Comparison of ENCODE assay signal across 7 cellular contexts in genomic region chr1:211258310-211258755, GRCh38. TPM values are rescaled to one million over a fixed set of nuclear protein-coding genes. Genes with fewer than 3 reads are reported as not detected.
DNase-seq lines count a peak whose midpoint lies in the region; ATAC-seq, FAIRE-seq and TF ChIP-seq lines count a peak whose summit lies in the region.

No MANE protein-coding gene starts in this region.

- CTCF ChIA-PET in WTC11 (lab: Charles Lee), result interaction anchor here (0.7 to 1.4 kb wide), 10 partner anchors 8 to 308 kb away, joined by 3 to 11 read pairs (median 4); partner anchors contain the start of genes KCNH1 and TRAF5

- peaks cover 28% of the 10 kb centered on the region for H3K4me1 Mint-ChIP-seq in WTC11

- intact Hi-C loops in spleen (cut with DNase I; ENCODE audit: low total_unique reads), result no loop called here

- H3K4me1 ChIP-seq in spleen, result peaks cover 0 to 36% (median 28%) of the 10 kb centered on the region in 6 donors

- H3K27ac ChIP-seq in spleen, result peak overlapping the region; percentile 94 to 99 (median 99)

- no peaks in the 10 kb centered on the region for H3K9me3 ChIP-seq in spleen

- peaks cover 14% of the 10 kb centered on the region for H3K36me3 Mint-ChIP-seq in WTC11

- H3K27ac Mint-ChIP-seq in WTC11, result peak overlapping the region; percentile 97

- DNase-seq in NCI-H2227 (lab: John Stamatoyannopoulos, UW; ENCODE audit: unreplicated experiment), result peak; percentile 87
- peak; percentile 73 for DNase-seq in WTC11 (ENCODE audit: low spot score)
- DNase-seq in bronchial epithelial cell (ENCODE audit: low read depth), result peak; percentile 64
- DNase-seq in inferior parietal cortex (ENCODE audit: extremely low spot score), result peak; percentile 72
- peak; percentile 91 for DNase-seq in spleen

- POLR2A ChIA-PET in WTC11 (lab: Charles Lee), result interaction anchor here (0.7 to 1.4 kb wide), 3 partner anchors 9 to 385 kb away, joined by 3 to 6 read pairs (median 3); no protein-coding TSS in a partner anchor

- peak; percentile 31 for ATAC-seq in GM18517 (IDR thresholded peaks at IDR 0.05; ENCODE audit: unreplicated experiment)
- peak; percentile 37 for ATAC-seq in HG03095 (IDR thresholded peaks at IDR 0.05; ENCODE audit: unreplicated experiment)
- ATAC-seq in WTC11, result peak; percentile 17

- peak overlapping the region; percentile 81 for H3K4me3 Mint-ChIP-seq in WTC11

- 1 to 3% (median 1%) methylated on average over 17 of the region's 17 CpGs for WGBS in spleen, 5 donors

- no peak for TF ChIP-seq POLR2A in spleen (IDR thresholded peaks at IDR 0.05)

- TF ChIP-seq CTCF in WTC11 (IDR thresholded peaks at IDR 0.05) (no peak), bronchial epithelial cell (IDR thresholded peaks at IDR 0.05; ENCODE audit: insufficient read depth, low read length, severe bottlenecking) (peak; percentile 22), spleen (IDR thresholded peaks at IDR 0.05 in 8 of 11, conservative IDR thresholded peaks at IDR 0.05 in 3 of 11) (no peak)

- no peaks in the 10 kb centered on the region for H3K9me3 Mint-ChIP-seq in WTC11

- H3K4me3 ChIP-seq in bronchial epithelial cell (ENCODE audit: low read depth, low read length) (peak overlapping the region; percentile 87), spleen (peak overlapping the region; percentile 78 to 97 (median 88))

- no peaks in the 10 kb centered on the region for H3K27me3 Mint-ChIP-seq in WTC11 (ENCODE audit: low read depth)

- FAIRE-seq in bronchial epithelial cell (lab: Jason Lieb, UNC), result no peak

- H3K36me3 ChIP-seq in bronchial epithelial cell (ENCODE audit: control insufficient read depth, insufficient read depth, low read length), result no peaks in the 10 kb centered on the region
- peaks cover 0 to 13% (median 0%) of the 10 kb centered on the region in 6 donors for H3K36me3 ChIP-seq in spleen

- no peaks in the 10 kb centered on the region for H3K27me3 ChIP-seq in bronchial epithelial cell (ENCODE audit: control insufficient read depth, insufficient read depth, low read length)
- H3K27me3 ChIP-seq in spleen (replicated peaks in 1 of 7), result no peaks in the 10 kb centered on the region

TF ChIP-seq in WTC11, 78 proteins besides CTCF, POLR2A, EP300 and RAD21:
- TF ChIP-seq ZNF671 (CRISPR knock-in tag; IDR thresholded peaks at IDR 0.05) (no peak), ATF2 (CRISPR knock-in tag; IDR thresholded peaks at IDR 0.05; ENCODE audit: borderline replicate concordance, low read depth) (no peak), ERG (CRISPR knock-in tag; IDR thresholded peaks at IDR 0.05) (no peak), USF1 (CRISPR knock-in tag; IDR thresholded peaks at IDR 0.05) (0 out of 2 replicates have a peak, but pooled peaks have one; percentile 4)

RNA-seq across cellular contexts. Expression of gene RCOR3, which starts 0.8 kb away (rescaled TPM):
- 28.3 to 35.9 TPM (median 30.6 TPM) in 3 replicates for total RNA-seq in WTC11 (2021)
- 7.6 and 12.4 TPM in 2 replicates for total RNA-seq in bronchial epithelial cell
- 10 to 100 TPM; 56.3 to 94.3 (median 75.4) TPM for total RNA-seq in spleen
- 10 to 100 TPM; 20.9 to 32.6 (median 28.8) TPM for polyA plus RNA-seq in spleen

Comparison
In these comparisons a context has a peak if more than half of its experiments do, and no peak if none do; other contexts are left out.
1. Peak in every context shown above with its lines: DNase-seq, ATAC-seq, H3K4me3 ChIP-seq and H3K27ac ChIP-seq.